ENCODE assay signal across 24 cellular contexts in genomic region chr6:109411034-109411433, GRCh38. TPM values are rescaled to one million over a fixed set of nuclear protein-coding genes. Genes with fewer than 3 reads are reported as not detected.
"Had no signal": no experiment of that assay in that cellular context is flagged by ENCODE, and none has a peak within 500 bp of the region (broad histone marks: within the 10 kb centered on the region; RNA-seq: fewer than 3 reads in every experiment).

No MANE protein-coding gene starts in this region.

- H3K4me1 Mint-ChIP-seq: naive B cell; neural crest cell; stimulated activated effector memory CD8-positive, alpha-beta T cell treated with anti-CD3 and anti-CD28 coated beads, Interleukin-12 subunit alpha, Interleukin-12 subunit beta, amount 100 ng/mL, for 72 hours had no signal

- H3K4me3 Mint-ChIP-seq: natural killer cell treated with Interleukin-12 subunit alpha and Interleukin-12 subunit beta and Interleukin-15 and Interleukin-18, amount 100 ng/mL, for 72 hours; neural crest cell; stimulated activated effector memory CD8-positive, alpha-beta T cell treated with anti-CD3 and anti-CD28 coated beads, Interleukin-12 subunit alpha, Interleukin-12 subunit beta, amount 100 ng/mL, for 72 hours had no signal

- H3K27me3 ChIP-seq: gastrocnemius medialis, left lung, neutrophil, pancreas, stomach, thyroid gland, vagina had no signal

- H3K36me3 Mint-ChIP-seq: natural killer cell treated with Interleukin-12 subunit alpha and Interleukin-12 subunit beta and Interleukin-15 and Interleukin-18, amount 100 ng/mL, for 72 hours; stimulated activated effector memory CD8-positive, alpha-beta T cell treated with anti-CD3 and anti-CD28 coated beads, Interleukin-12 subunit alpha, Interleukin-12 subunit beta, amount 100 ng/mL, for 72 hours had no signal

- H3K27ac Mint-ChIP-seq: naive B cell; natural killer cell treated with Interleukin-12 subunit alpha and Interleukin-12 subunit beta and Interleukin-15 and Interleukin-18, amount 100 ng/mL, for 72 hours; stimulated activated effector memory CD8-positive, alpha-beta T cell treated with anti-CD3 and anti-CD28 coated beads, Interleukin-12 subunit alpha, Interleukin-12 subunit beta, amount 100 ng/mL, for 72 hours had no signal

- H3K36me3 ChIP-seq: gastrocnemius medialis, left lung, neutrophil, pancreas, stomach, thyroid gland, vagina had no signal

- H3K27me3 Mint-ChIP-seq: naive B cell had no signal

- DNase-seq: dermis blood vessel endothelial cell; effector memory CD4-positive, alpha-beta T cell; erythroblast; gastrocnemius medialis; head of caudate nucleus; left cardiac atrium; left lung; naive B cell; pancreas; stimulated activated CD4-positive, alpha-beta T cell treated with anti-CD3 and anti-CD28 coated beads, Interleukin-12 subunit alpha, Interleukin-12 subunit beta, amount 100 ng/mL, for 4 hours; stimulated activated CD4-positive, alpha-beta T cell treated with anti-CD3 and anti-CD28 coated beads, Interleukin-2, amount 100 ng/mL, for 24 hours; stimulated activated CD4-positive, alpha-beta T cell treated with anti-CD3 and anti-CD28 coated beads, Interleukin-4, amount 100 ng/mL, for 24 hours; stimulated activated naive CD4-positive, alpha-beta T cell treated with Interleukin-2 at 50 U/mL for 16 hours; stomach; thyroid gland; trophoblast cell had no signal

- H3K4me1 ChIP-seq: gastrocnemius medialis, pancreas, stomach, thyroid gland, vagina had no signal

- H3K4me2 ChIP-seq: smooth muscle cell had no signal

- H3K4me3 ChIP-seq: coronary artery, gastrocnemius medialis, left lung, pancreas, smooth muscle cell, stomach, thyroid gland, vagina had no signal

- H3K27ac ChIP-seq: coronary artery, gastrocnemius medialis, left lung, neutrophil, pancreas, stomach, thyroid gland, vagina had no signal

- ATAC-seq: gastrocnemius medialis; left cardiac atrium; left lung; natural killer cell treated with Interleukin-12 subunit alpha and Interleukin-12 subunit beta and Interleukin-15 and Interleukin-18, amount 100 ng/mL, for 72 hours; pancreas; sciatic nerve; stimulated activated effector memory CD8-positive, alpha-beta T cell treated with anti-CD3 and anti-CD28 coated beads, Interleukin-12 subunit alpha, Interleukin-12 subunit beta, amount 100 ng/mL, for 72 hours had no signal

- H3K9me3 ChIP-seq: gastrocnemius medialis, left lung, neutrophil, pancreas, stomach, thyroid gland, vagina had no signal

- H3K9me3 Mint-ChIP-seq: natural killer cell treated with Interleukin-12 subunit alpha and Interleukin-12 subunit beta and Interleukin-15 and Interleukin-18, amount 100 ng/mL, for 72 hours; stimulated activated effector memory CD8-positive, alpha-beta T cell treated with anti-CD3 and anti-CD28 coated beads, Interleukin-12 subunit alpha, Interleukin-12 subunit beta, amount 100 ng/mL, for 72 hours had no signal

RNA-seq across cellular contexts. Expression of gene PPIL6, which starts 29.4 kb away (rescaled TPM):
- total RNA-seq: natural killer cell treated with Interleukin-12 subunit alpha and Interleukin-12 subunit beta and Interleukin-15 and Interleukin-18, amount 100 ng/mL, for 72 hours had no signal
